In the genomic region with DNA sequence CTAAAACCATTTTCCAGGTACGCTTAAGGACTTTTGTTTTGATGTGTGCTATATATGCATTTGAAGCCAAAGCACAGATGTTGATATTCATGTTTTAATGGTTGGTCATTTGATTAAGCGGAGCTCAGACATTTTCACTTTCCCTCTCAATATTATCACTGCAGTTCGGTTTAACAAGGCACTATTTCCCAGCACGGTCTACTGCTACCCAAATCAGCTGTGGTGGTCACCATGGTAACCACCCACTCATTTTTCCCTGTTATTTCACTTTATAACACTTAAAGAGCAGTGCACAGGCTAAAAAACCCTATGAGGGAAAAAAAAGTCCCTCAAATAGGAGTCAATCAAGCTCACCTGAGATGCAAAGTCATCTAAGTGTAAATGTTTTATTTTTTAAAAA, we compare ENCODE assay signal across 13 cellular contexts.
DNase-seq lines count a peak whose midpoint lies in the region; ATAC-seq, FAIRE-seq and TF ChIP-seq lines count a peak whose summit lies in the region.
"Had no signal": no experiment of that assay in that cellular context is flagged by ENCODE, and none has a peak within 500 bp of the region (broad histone marks: within the 10 kb centered on the region; RNA-seq: fewer than 3 reads in every experiment).

No MANE protein-coding gene starts in this region.

- H3K79me2 ChIP-seq in neural cell (replicated peaks; ENCODE audit: insufficient read depth, low read length): no peaks in the 10 kb centered on the region

- peak; percentile 80 for FAIRE-seq in GM12891 (lab: Jason Lieb, UNC)
- FAIRE-seq: RCC 7860 had no signal

- H3K27ac ChIP-seq in neural cell (ENCODE audit: low read length): peak overlapping the region; percentile 19
- H3K27ac ChIP-seq in lower lobe of right lung: no peak overlapping the region

- H3F3A ChIP-seq in neural cell (ENCODE audit: insufficient read depth, low read length, poor library complexity, severe bottlenecking): no peaks in the 10 kb centered on the region

- intact Hi-C loops in lower lobe of right lung (cut with DNase I): no loop called here

- peak overlapping the region; percentile 48 for H3K4me2 ChIP-seq in neural cell (ENCODE audit: low read length)

- H3K36me3 ChIP-seq in neural cell (ENCODE audit: insufficient read depth, low read length) (no peaks in the 10 kb centered on the region), lower lobe of right lung (no peaks in the 10 kb centered on the region)
- H3K36me3 ChIP-seq: heart left ventricle, sigmoid colon had no signal

- H2AFZ ChIP-seq in neural cell (ENCODE audit: low read depth, low read length): no peak overlapping the region

- no peak for TF ChIP-seq RAD21 in neural cell (conservative IDR thresholded peaks at IDR 0.05)

- TF ChIP-seq EP300 in neural cell (conservative IDR thresholded peaks at IDR 0.05; ENCODE audit: poor library complexity, severe bottlenecking): no peak

- peak overlapping the region; percentile 30 for H3K4me3 ChIP-seq in neural cell (ENCODE audit: low read length)
- H3K4me3 ChIP-seq in lower lobe of right lung: no peak overlapping the region

- H3K9me3 ChIP-seq in neural cell (ENCODE audit: low read length) (no peaks in the 10 kb centered on the region), lower lobe of right lung (no peaks in the 10 kb centered on the region)
- H3K9me3 ChIP-seq: heart left ventricle, sigmoid colon had no signal

- no peaks in the 10 kb centered on the region for H3K9me2 ChIP-seq in neural cell (ENCODE audit: insufficient read depth, low read length)

- ATAC-seq in HG02759 (IDR thresholded peaks at IDR 0.05; ENCODE audit: unreplicated experiment) (peak; percentile 52), HG03108 (IDR thresholded peaks at IDR 0.05; ENCODE audit: unreplicated experiment) (no peak), lower lobe of right lung (no peak)

- no peaks in the 10 kb centered on the region for H4K20me1 ChIP-seq in neural cell (ENCODE audit: insufficient read depth)

- TF ChIP-seq CTCF in neural cell (IDR thresholded peaks at IDR 0.05; ENCODE audit: poor library complexity, severe bottlenecking) (no peak), lower lobe of right lung (IDR thresholded peaks at IDR 0.05) (no peak)

- H3K9ac ChIP-seq in neural cell (ENCODE audit: low read length): peak overlapping the region; percentile 13

- DNase-seq in GM12891 (ENCODE audit: insufficient read length, low spot score) (no peak), astrocyte of the hippocampus (ENCODE audit: low read depth, low spot score) (peak; percentile 62), HCEC 1CT (no peak), lower lobe of right lung (no peak), activated gamma-delta T cell treated with Interleukin-2 at 50 U/mL for 16 hours (no peak)
- DNase-seq: GDM1, heart left ventricle, NCI-H2107, sigmoid colon had no signal

- H3K27me3 ChIP-seq in neural cell (ENCODE audit: insufficient read depth, low read depth, low read length) (no peaks in the 10 kb centered on the region), lower lobe of right lung (ENCODE audit: low read depth) (no peaks in the 10 kb centered on the region)
- H3K27me3 ChIP-seq: heart left ventricle, sigmoid colon had no signal

- no peak for TF ChIP-seq POLR2A in GM12891 (IDR thresholded peaks at IDR 0.05; ENCODE audit: low read depth, low read length)

- H3K4me1 ChIP-seq in lower lobe of right lung: peaks cover 15% of the 10 kb centered on the region

TF ChIP-seq in GM12891, 5 proteins besides CTCF, POLR2A, EP300 and RAD21:
- no peak for TF ChIP-seq POLR2AphosphoS5 (IDR thresholded peaks at IDR 0.05; ENCODE audit: low read depth, low read length)
TF ChIP-seq in GM12891: peak in this region for 0.

TF ChIP-seq in neural cell, 6 proteins besides CTCF, POLR2A, EP300 and RAD21:
- TF ChIP-seq TAF1 (IDR thresholded peaks at IDR 0.05; ENCODE audit: low read depth) (no peak), MXI1 (conservative IDR thresholded peaks at IDR 0.05; ENCODE audit: poor library complexity, severe bottlenecking) (no peak), POLR2AphosphoS5 (IDR thresholded peaks at IDR 0.05) (no peak), SMC3 (conservative IDR thresholded peaks at IDR 0.05; ENCODE audit: poor library complexity) (no peak), EZH2 (IDR thresholded peaks at IDR 0.05; ENCODE audit: borderline replicate concordance, insufficient read depth, low read length, poor library complexity, severe bottlenecking) (no peak)
- TF ChIP-seq, protein P1, sequence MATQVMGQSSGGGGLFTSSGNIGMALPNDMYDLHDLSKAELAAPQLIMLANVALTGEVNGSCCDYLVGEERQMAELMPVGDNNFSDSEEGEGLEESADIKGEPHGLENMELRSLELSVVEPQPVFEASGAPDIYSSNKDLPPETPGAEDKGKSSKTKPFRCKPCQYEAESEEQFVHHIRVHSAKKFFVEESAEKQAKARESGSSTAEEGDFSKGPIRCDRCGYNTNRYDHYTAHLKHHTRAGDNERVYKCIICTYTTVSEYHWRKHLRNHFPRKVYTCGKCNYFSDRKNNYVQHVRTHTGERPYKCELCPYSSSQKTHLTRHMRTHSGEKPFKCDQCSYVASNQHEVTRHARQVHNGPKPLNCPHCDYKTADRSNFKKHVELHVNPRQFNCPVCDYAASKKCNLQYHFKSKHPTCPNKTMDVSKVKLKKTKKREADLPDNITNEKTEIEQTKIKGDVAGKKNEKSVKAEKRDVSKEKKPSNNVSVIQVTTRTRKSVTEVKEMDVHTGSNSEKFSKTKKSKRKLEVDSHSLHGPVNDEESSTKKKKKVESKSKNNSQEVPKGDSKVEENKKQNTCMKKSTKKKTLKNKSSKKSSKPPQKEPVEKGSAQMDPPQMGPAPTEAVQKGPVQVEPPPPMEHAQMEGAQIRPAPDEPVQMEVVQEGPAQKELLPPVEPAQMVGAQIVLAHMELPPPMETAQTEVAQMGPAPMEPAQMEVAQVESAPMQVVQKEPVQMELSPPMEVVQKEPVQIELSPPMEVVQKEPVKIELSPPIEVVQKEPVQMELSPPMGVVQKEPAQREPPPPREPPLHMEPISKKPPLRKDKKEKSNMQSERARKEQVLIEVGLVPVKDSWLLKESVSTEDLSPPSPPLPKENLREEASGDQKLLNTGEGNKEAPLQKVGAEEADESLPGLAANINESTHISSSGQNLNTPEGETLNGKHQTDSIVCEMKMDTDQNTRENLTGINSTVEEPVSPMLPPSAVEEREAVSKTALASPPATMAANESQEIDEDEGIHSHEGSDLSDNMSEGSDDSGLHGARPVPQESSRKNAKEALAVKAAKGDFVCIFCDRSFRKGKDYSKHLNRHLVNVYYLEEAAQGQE (IDR thresholded peaks at IDR 0.05; ENCODE audit: borderline replicate concordance): no peak
